1 cellular context compared by ENCODE assay signal in genomic region chr10:34598972-34599371, GRCh38.
TF ChIP-seq lines count a peak whose summit lies in the region.

No MANE protein-coding gene starts in this region.

TF ChIP-seq in IMR-90, 13 proteins besides CTCF, POLR2A, EP300 and RAD21:
- TF ChIP-seq BHLHE40 (IDR thresholded peaks at IDR 0.05; ENCODE audit: low read depth, low read length) = peak; percentile 62; the same call in 1 of the 2 replicates
- TF ChIP-seq MXI1 (IDR thresholded peaks at IDR 0.05; ENCODE audit: borderline replicate concordance, low read depth, low read length) = no peak
- peak; percentile 51; the same call in 1 of the 2 replicates for TF ChIP-seq FOS (IDR thresholded peaks at IDR 0.05; ENCODE audit: low read depth, low read length)
- 0 out of 2 replicates have a peak, but pooled peaks have one; percentile 4 for TF ChIP-seq NFE2L2 (IDR thresholded peaks at IDR 0.05; ENCODE audit: low read depth, low read length)
- TF ChIP-seq USF2 (IDR thresholded peaks at IDR 0.05; ENCODE audit: low read depth, low read length) = no peak
- TF ChIP-seq MAZ (IDR thresholded peaks at IDR 0.05; ENCODE audit: borderline replicate concordance, low read depth, low read length) = no peak; the same call in 1 of the 2 replicates
- TF ChIP-seq RFX5 (IDR thresholded peaks at IDR 0.05; ENCODE audit: low read depth, low read length) = no peak
- TF ChIP-seq RCOR1 (IDR thresholded peaks at IDR 0.05; ENCODE audit: insufficient replicate concordance, low read length) = peak; percentile 48
- TF ChIP-seq CHD1 (IDR thresholded peaks at IDR 0.05; ENCODE audit: low read depth, low read length) = no peak
